ENCODE assay signal across 1 cellular context in genomic region chr4:153747406-153747805, GRCh38.
TF ChIP-seq lines count a peak whose summit lies in the region.

No MANE protein-coding gene starts in this region.

TF ChIP-seq in HepG2, 621 proteins besides CTCF, POLR2A, EP300 and RAD21 (continued from another document):
- TF ChIP-seq GATA4 (IDR thresholded peaks at IDR 0.05; ENCODE audit: borderline replicate concordance, low read depth) (no peak), ZNF672 (CRISPR knock-in tag; IDR thresholded peaks at IDR 0.05) (no peak), ZNF605 (CRISPR knock-in tag; IDR thresholded peaks at IDR 0.05) (no peak), THAP11 (CRISPR knock-in tag; IDR thresholded peaks at IDR 0.05) (no peak), CSRNP2 (CRISPR knock-in tag; conservative IDR thresholded peaks at IDR 0.05; ENCODE audit: low read depth) (no peak), ZNF556 (CRISPR knock-in tag; IDR thresholded peaks at IDR 0.05; ENCODE audit: borderline replicate concordance) (no peak), ATF5 (CRISPR knock-in tag; IDR thresholded peaks at IDR 0.05; ENCODE audit: low read depth) (no peak), ERF (CRISPR knock-in tag; IDR thresholded peaks at IDR 0.05) (no peak), ZNF576 (CRISPR knock-in tag; IDR thresholded peaks at IDR 0.05) (no peak)
